9 cellular contexts compared by ENCODE assay signal in genomic region chr12:92030618-92031017, GRCh38.
DNase-seq lines count a peak whose midpoint lies in the region; ATAC-seq and TF ChIP-seq lines count a peak whose summit lies in the region.
"Had no signal": no experiment of that assay in that cellular context is flagged by ENCODE, and none has a peak within 500 bp of the region (broad histone marks: within the 10 kb centered on the region; RNA-seq: fewer than 3 reads in every experiment).

No MANE protein-coding gene starts in this region.

- no peaks in the 10 kb centered on the region for H3K27me3 ChIP-seq in esophagus muscularis mucosa
- H3K27me3 ChIP-seq: SJSA1 had no signal

- no peak for TF ChIP-seq POLR2A in esophagus muscularis mucosa (IDR thresholded peaks at IDR 0.05; ENCODE audit: low read depth)

- peak; percentile 52 to 55 for DNase-seq in activated CD4-positive, alpha-beta T cell treated with anti-CD3 and anti-CD28 coated beads for 4 hours
- DNase-seq in esophagus muscularis mucosa (ENCODE audit: extremely low spot score) = no peak
- peak; percentile 8 to 17 for DNase-seq in stimulated activated CD4-positive, alpha-beta T cell treated with anti-CD3 and anti-CD28 coated beads, Interleukin-15, amount 100 ng/mL, for 1 hour (ENCODE audit: low read depth in 1 of 2, low spot score in 1 of 2)
- DNase-seq in NCI-H1105 treated with DMSO at 0.1 percent for 48 hours (lab: John Stamatoyannopoulos, UW) = no peak
- no peak for DNase-seq in UCSD-AML1 (lab: John Stamatoyannopoulos, UW; ENCODE audit: unreplicated experiment)
- DNase-seq in NCI-H2081 (lab: John Stamatoyannopoulos, UW) = no peak

- H3K4me1 ChIP-seq in esophagus muscularis mucosa = peaks cover 38 to 98% (median 92%) of the 10 kb centered on the region in 4 donors

- no peak overlapping the region for H3K4me3 ChIP-seq in esophagus muscularis mucosa
- H3K4me3 ChIP-seq: SJSA1 had no signal

- peak overlapping the region; percentile 82 to 88 (median 84) for H3K27ac ChIP-seq in esophagus muscularis mucosa (replicated peaks in 1 of 4)
- H3K27ac ChIP-seq: SJSA1 had no signal

- ATAC-seq in GM18909 (IDR thresholded peaks at IDR 0.05; ENCODE audit: poor library complexity, unreplicated experiment) (peak; percentile 76), HG03039 (IDR thresholded peaks at IDR 0.05; ENCODE audit: unreplicated experiment) (peak; percentile 46)

- no peaks in the 10 kb centered on the region for H3K36me3 ChIP-seq in esophagus muscularis mucosa
- H3K36me3 ChIP-seq: SJSA1 had no signal

- no peaks in the 10 kb centered on the region for H3K9me3 ChIP-seq in esophagus muscularis mucosa
- H3K9me3 ChIP-seq: SJSA1 had no signal

- intact Hi-C loops in esophagus muscularis mucosa (cut with DNase I) = no loop called here

- TF ChIP-seq CTCF in esophagus muscularis mucosa (IDR thresholded peaks at IDR 0.05) = no peak

- 12% methylated on average over 3 of the region's 3 CpGs for WGBS in esophagus muscularis mucosa

- peak; percentile 98 for TF ChIP-seq EP300 in esophagus muscularis mucosa (IDR thresholded peaks at IDR 0.05)

Comparison
In these comparisons a context has a peak if more than half of its experiments do, and no peak if none do; other contexts are left out.
1. DNase-seq: peak in activated CD4-positive, alpha-beta T cell treated with anti-CD3 and anti-CD28 coated beads for 4 hours (2 of 2) and stimulated activated CD4-positive, alpha-beta T cell treated with anti-CD3 and anti-CD28 coated beads, Interleukin-15, amount 100 ng/mL, for 1 hour (2 of 2); none in esophagus muscularis mucosa (single experiment), NCI-H1105 treated with DMSO at 0.1 percent for 48 hours (single experiment), UCSD-AML1 (single experiment) and NCI-H2081 (0 of 2).